Comparison of ENCODE assay signal across 9 cellular contexts in the genomic region with DNA sequence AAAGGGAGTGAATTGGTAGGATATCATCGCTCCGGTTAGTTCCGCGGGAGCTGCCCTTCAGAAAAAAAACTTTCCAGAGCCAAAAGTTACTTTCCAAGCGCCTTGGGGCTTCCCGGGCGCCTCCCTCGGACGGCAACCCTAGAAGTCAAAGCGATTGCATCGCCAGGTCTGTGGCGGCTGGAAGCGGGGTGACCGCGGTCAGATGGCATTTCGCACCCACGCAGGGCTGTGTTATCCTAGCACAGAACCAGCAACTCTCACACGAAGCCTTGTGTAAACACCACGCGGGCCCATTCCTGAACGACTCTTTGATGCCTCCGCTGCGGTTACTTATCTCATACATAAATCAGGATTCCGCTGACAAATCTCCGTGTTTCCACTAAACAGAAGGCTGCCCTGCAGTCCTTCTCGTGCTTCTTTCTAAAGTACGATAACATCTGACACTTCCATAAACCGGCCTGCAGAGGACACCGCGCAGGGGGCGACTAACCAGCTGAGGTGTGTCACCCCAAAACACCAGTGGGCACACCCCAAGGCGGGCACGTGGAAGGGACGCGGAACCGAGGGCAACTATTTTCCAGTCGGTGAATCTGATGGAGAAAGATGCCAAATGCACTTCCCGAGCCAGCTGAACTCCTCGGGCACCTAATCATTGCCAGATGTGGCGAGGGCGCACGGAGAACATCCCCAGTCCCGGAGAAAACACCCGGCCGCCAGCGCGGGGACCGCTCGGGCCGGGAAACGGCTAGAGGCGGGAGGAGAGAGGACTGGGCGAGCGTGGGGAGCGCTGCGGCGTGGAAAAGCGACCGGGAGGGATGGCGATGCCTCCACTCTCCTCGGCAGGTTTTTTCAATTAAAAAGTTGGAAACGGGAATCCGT. TPM values are rescaled to one million over a fixed set of nuclear protein-coding genes. Genes with fewer than 3 reads are reported as not detected.
A peak's percentile ranks its signal among the peaks of the same experiment; 100 is the strongest.
DNase-seq lines count a peak whose midpoint lies in the region; ATAC-seq and TF ChIP-seq lines count a peak whose summit lies in the region.
"Had no signal": no experiment of that assay in that cellular context is flagged by ENCODE, and none has a peak within 500 bp of the region (broad histone marks: within the 10 kb centered on the region; RNA-seq: fewer than 3 reads in every experiment).

No MANE protein-coding gene starts in this region.

- intact Hi-C loops in body of pancreas (cut with DNase I) = no loop called here
- intact Hi-C loops in left lung (cut with DNase I) = loop anchor here in 1 of 2 donors (10.0 kb wide), 1 partner anchor 95 kb away; the partner anchor contains the start of gene CLUL1
- intact Hi-C loops in natural killer cell (cut with micrococcal nuclease) = no loop called here

- H3K27me3 ChIP-seq in body of pancreas (peaks cover 0 to 12% of the 10 kb centered on the region in 2 donors), left lung (peaks cover 4 to 58% of the 10 kb centered on the region in 2 donors)

- H3K27ac Mint-ChIP-seq in type B pancreatic cell = peak overlapping the region; percentile 89
- no peak overlapping the region for H3K27ac Mint-ChIP-seq in natural killer cell
- H3K27ac Mint-ChIP-seq: CD4-positive, CD25-positive, alpha-beta regulatory T cell had no signal

- TF ChIP-seq CTCF in body of pancreas (IDR thresholded peaks at IDR 0.05) = no peak
- no peak for TF ChIP-seq CTCF in left lung (IDR thresholded peaks at IDR 0.05)
- no peak for TF ChIP-seq CTCF in type B pancreatic cell (conservative IDR thresholded peaks at IDR 0.05)
- no peak for TF ChIP-seq CTCF in GM20000 (IDR thresholded peaks at IDR 0.05; ENCODE audit: extremely low read depth, missing control alignments)
- no peak for TF ChIP-seq CTCF in natural killer cell (IDR thresholded peaks at IDR 0.05)

- H3K36me3 ChIP-seq in body of pancreas (replicated peaks in 1 of 2; ENCODE audit: insufficient read depth in 1 of 2, low read depth in 2 of 2) = no peaks in the 10 kb centered on the region
- H3K36me3 ChIP-seq in left lung = no peaks in the 10 kb centered on the region

- no peak overlapping the region for H3K27ac ChIP-seq in body of pancreas
- H3K27ac ChIP-seq in left lung = peak overlapping the region in 1 of 2 donors; percentile 47

- peaks cover 21% of the 10 kb centered on the region for H3K4me1 ChIP-seq in body of pancreas
- peaks cover 2 to 25% of the 10 kb centered on the region in 2 donors for H3K4me1 ChIP-seq in left lung

- H3K4me3 Mint-ChIP-seq in type B pancreatic cell (peak overlapping the region; percentile 97), natural killer cell (no peak overlapping the region)

- peaks cover 57% of the 10 kb centered on the region for H3K27me3 Mint-ChIP-seq in type B pancreatic cell
- H3K27me3 Mint-ChIP-seq in natural killer cell (ENCODE audit: low read depth in 2 of 2) = peaks cover 23 to 29% of the 10 kb centered on the region in 2 donors

- WGBS in body of pancreas, 2 donors = 1% methylated on average over 27 to 63 of the region's 63 CpGs

- H3K9me3 ChIP-seq in body of pancreas = no peaks in the 10 kb centered on the region
- no peaks in the 10 kb centered on the region for H3K9me3 ChIP-seq in left lung

- DNase-seq in NCI-H146 (lab: John Stamatoyannopoulos, UW) (peak; percentile 5), NCI-H146 treated with DMSO at 0.1 percent for 48 hours (lab: John Stamatoyannopoulos, UW; ENCODE audit: unreplicated experiment) (no peak), body of pancreas (peak in 2 of 4 donors; percentile 24 to 25), left lung (peak in 1 of 2 donors; percentile 50), type B pancreatic cell (ENCODE audit: extremely low spot score, unreplicated experiment) (no peak), NCI-H2029 treated with DMSO at 0.1 percent for 48 hours (lab: John Stamatoyannopoulos, UW) (no peak), GM20000 (ENCODE audit: low spot score) (no peak), natural killer cell (no peak)
- DNase-seq: CD4-positive, CD25-positive, alpha-beta regulatory T cell had no signal

- H3K4me3 ChIP-seq in body of pancreas (peak overlapping the region in 1 of 2 donors; percentile 17), left lung (peak overlapping the region; percentile 46 to 48)

- peaks cover 36% of the 10 kb centered on the region for H3K4me1 Mint-ChIP-seq in type B pancreatic cell (ENCODE audit: unreplicated experiment)
- H3K4me1 Mint-ChIP-seq in natural killer cell = no peaks in the 10 kb centered on the region
- H3K4me1 Mint-ChIP-seq: CD4-positive, CD25-positive, alpha-beta regulatory T cell had no signal

- TF ChIP-seq POLR2A in body of pancreas (IDR thresholded peaks at IDR 0.05) = no peak

- H3K9me3 Mint-ChIP-seq in type B pancreatic cell = no peaks in the 10 kb centered on the region
- H3K9me3 Mint-ChIP-seq in natural killer cell = no peaks in the 10 kb centered on the region

- ATAC-seq in body of pancreas (peak; percentile 60), left lung (peak; percentile 29), natural killer cell (no peak)

- H3K36me3 Mint-ChIP-seq in type B pancreatic cell = peaks cover 4% of the 10 kb centered on the region
- H3K36me3 Mint-ChIP-seq in natural killer cell = no peaks in the 10 kb centered on the region
- H3K36me3 Mint-ChIP-seq: CD4-positive, CD25-positive, alpha-beta regulatory T cell had no signal

RNA-seq across cellular contexts. Expression of gene COLEC12, which starts 0.9 kb away (rescaled TPM):
- total RNA-seq in body of pancreas (1 to 10 TPM; 3.6 to 4.2 TPM), left lung (10 to 100 TPM; 32.9 to 45.2 TPM), type B pancreatic cell (ENCODE audit: low replicate concordance) (6.5 and 61.3 TPM in 2 replicates), natural killer cell (not detected)
- total RNA-seq: CD4-positive, CD25-positive, alpha-beta regulatory T cell had no signal

Comparison
In these comparisons a context has a peak if more than half of its experiments do, and no peak if none do; other contexts are left out.
1. ATAC-seq: peak in body of pancreas (single experiment) and left lung (single experiment); none in natural killer cell (0 of 3).